8 cellular contexts compared by ENCODE assay signal in the genomic region with DNA sequence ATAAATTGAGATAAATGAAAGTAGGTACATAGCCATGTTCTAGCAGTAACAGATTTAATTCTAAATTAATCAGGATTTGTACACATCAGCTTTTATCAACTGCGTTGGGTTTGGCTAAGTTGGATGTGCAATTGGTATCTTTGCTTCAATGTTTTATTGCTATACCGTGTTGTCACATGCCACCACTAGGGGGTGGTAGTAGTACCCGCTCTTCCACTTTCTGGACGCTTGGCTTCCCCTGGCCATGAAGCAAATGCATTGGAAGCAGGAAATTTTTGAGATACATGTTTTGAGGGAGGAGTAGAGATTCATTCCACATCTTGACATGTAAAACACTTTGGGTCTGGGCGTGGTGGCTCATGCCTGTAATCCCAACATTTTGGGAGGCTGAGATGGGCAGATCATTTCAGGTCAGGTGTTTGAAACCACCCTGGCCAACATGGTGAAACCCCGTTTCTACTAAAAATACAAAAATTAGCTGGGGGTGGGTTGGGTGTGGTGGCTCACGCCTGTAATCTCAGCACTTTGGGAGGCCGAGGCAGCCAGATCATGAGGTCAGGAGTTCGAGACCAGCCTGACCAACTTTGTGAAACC. TPM values are rescaled to one million over a fixed set of nuclear protein-coding genes. Genes with fewer than 3 reads are reported as not detected.
A peak's percentile ranks its signal among the peaks of the same experiment; 100 is the strongest.
DNase-seq lines count a peak whose midpoint lies in the region; ATAC-seq and TF ChIP-seq lines count a peak whose summit lies in the region.

No MANE protein-coding gene starts in this region.

- H3K4me3 ChIP-seq in AG10803 (ENCODE audit: low read length) (no peak overlapping the region), epithelial cell of esophagus (ENCODE audit: low read length) (no peak overlapping the region), mucosa of descending colon (no peak overlapping the region), upper lobe of right lung (no peak overlapping the region)

- ATAC-seq in mucosa of descending colon (peak; percentile 85), upper lobe of right lung (peak; percentile 69), GM19035 (IDR thresholded peaks at IDR 0.05; ENCODE audit: unreplicated experiment) (no peak)

- H3K4me1 ChIP-seq in mucosa of descending colon (ENCODE audit: low read depth) (peaks cover 5% of the 10 kb centered on the region), upper lobe of right lung (no peaks in the 10 kb centered on the region)

- H3K27ac ChIP-seq in upper lobe of right lung = no peak overlapping the region

- intact Hi-C loops in mucosa of descending colon (cut with DNase I, micrococcal nuclease) (loop anchor here in 1 of 2 donors (5.0 kb wide), 1 partner anchor 216 kb away; no protein-coding TSS in a partner anchor), upper lobe of right lung (cut with DNase I) (no loop called here)

- TF ChIP-seq CTCF in AG10803 (conservative IDR thresholded peaks at IDR 0.05; ENCODE audit: low read length) (peak; percentile 95), epithelial cell of esophagus (IDR thresholded peaks at IDR 0.05; ENCODE audit: insufficient read depth, low read depth, low read length, missing control alignments) (peak; percentile 89), mucosa of descending colon (IDR thresholded peaks at IDR 0.05) (peak; percentile 73), upper lobe of right lung (IDR thresholded peaks at IDR 0.05) (peak; percentile 73)

- H3K27me3 ChIP-seq in upper lobe of right lung = no peaks in the 10 kb centered on the region

- no peaks in the 10 kb centered on the region for H3K36me3 ChIP-seq in mucosa of descending colon (ENCODE audit: low read depth)
- H3K36me3 ChIP-seq in upper lobe of right lung = peaks cover 18% of the 10 kb centered on the region

- H3K9me3 ChIP-seq in mucosa of descending colon (no peaks in the 10 kb centered on the region), upper lobe of right lung (no peaks in the 10 kb centered on the region)

- DNase-seq in AG10803 (ENCODE audit: low read depth) = peak; percentile 69
- DNase-seq in GM19240 (ENCODE audit: insufficient read length, low spot score) = peak; percentile 47
- peak; percentile 16 for DNase-seq in NCI-H510A (lab: John Stamatoyannopoulos, UW)
- peak; percentile 30 to 34 for DNase-seq in activated CD4-positive, alpha-beta T cell treated with anti-CD3 and anti-CD28 coated beads, Interleukin-2, amount 50 U/mL, for 48 hours
- peak; percentile 75 for DNase-seq in epithelial cell of esophagus (ENCODE audit: low read depth)
- DNase-seq in mucosa of descending colon = peak in 2 of 3 donors; percentile 41 to 83
- DNase-seq in upper lobe of right lung = no peak

RNA-seq across cellular contexts. Expression of a gene that starts 58.6 kb away (rescaled TPM):
- total RNA-seq in mucosa of descending colon = 10 to 100 TPM; 73.0 to 92.9 (median 84.3) TPM
- total RNA-seq in upper lobe of right lung = 726 TPM
